Comparison of ENCODE assay signal across 3 cellular contexts in the genomic region with DNA sequence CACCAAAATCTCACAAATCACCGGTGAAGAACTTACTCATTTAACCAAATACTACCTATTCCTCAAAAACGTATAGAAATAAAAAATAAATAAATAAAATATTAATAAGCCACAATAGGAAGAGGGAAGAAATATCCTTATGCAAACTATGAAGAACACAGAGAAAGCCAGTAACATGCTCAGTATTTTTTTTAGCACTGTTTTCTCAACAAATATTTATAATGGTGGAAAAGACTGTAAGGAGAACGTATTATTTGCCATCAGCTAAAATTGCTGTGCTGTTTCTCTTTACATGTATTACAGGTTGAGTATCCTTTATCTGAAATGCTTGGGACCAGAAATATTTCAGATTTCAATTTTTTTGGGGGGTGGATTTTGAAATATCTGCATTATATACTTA.
"Had no signal": no experiment of that assay in that cellular context is flagged by ENCODE, and none has a peak within 500 bp of the region (broad histone marks: within the 10 kb centered on the region; RNA-seq: fewer than 3 reads in every experiment).

No MANE protein-coding gene starts in this region.

- ATAC-seq: GM12878 had no signal

- DNase-seq: GDM1, GF-D8 had no signal

- H3K4me3 ChIP-seq: GM12878 had no signal
